ENCODE assay signal across 8 cellular contexts in the genomic region with DNA sequence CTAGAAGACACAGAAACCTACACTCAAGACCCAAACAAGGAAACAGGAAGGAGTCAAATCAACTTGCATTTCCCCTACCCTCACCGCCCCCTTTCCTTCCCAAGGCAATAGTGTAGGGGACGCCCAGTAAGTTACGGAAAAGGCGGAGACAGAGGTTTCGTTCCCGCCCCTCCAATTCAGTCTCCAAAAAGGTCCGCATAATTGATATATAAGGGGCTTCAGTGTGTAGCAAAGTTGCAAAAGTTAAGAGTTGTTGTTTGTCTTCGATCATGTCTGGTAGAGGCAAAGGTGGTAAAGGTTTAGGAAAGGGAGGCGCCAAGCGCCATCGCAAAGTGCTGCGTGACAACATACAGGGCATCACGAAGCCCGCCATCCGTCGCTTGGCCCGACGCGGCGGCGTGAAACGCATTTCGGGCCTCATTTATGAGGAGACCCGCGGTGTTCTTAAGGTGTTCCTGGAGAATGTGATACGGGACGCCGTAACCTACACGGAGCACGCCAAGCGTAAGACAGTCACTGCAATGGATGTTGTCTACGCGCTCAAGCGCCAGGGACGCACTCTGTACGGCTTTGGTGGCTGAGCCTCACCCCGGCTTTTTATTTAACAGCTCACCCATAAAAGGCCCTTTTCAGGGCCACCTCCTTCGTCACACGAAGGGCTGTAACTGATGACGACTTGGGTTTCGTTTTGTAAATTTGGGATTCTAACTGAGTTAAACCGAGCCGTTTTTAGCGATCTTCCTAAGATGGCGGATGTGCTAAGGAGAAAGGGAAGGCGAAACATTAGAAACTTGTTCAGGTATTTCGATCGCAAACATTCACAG.
DNase-seq lines count a peak whose midpoint lies in the region; ATAC-seq and TF ChIP-seq lines count a peak whose summit lies in the region.

No MANE protein-coding gene starts in this region.

- H3K4me1 ChIP-seq in left ventricle myocardium inferior, result peaks cover 16% of the 10 kb centered on the region
- peaks cover 4 to 8% (median 6%) of the 10 kb centered on the region in 3 donors for H3K4me1 ChIP-seq in skeletal muscle tissue (ENCODE audit: control insufficient read depth in 3 of 3, insufficient read depth in 3 of 3, low read length in 3 of 3)

- H3K27me3 ChIP-seq in left ventricle myocardium inferior (ENCODE audit: low read depth) (peaks cover 100% of the 10 kb centered on the region), skeletal muscle tissue (ENCODE audit: control insufficient read depth in 3 of 3, insufficient read depth in 3 of 3, low read length in 3 of 3) (peaks cover 56 to 75% (median 71%) of the 10 kb centered on the region in 3 donors)

- H3K27me3 Mint-ChIP-seq in activated naive CD4-positive, alpha-beta T cell treated with anti-CD3 and anti-CD28 coated beads, Interleukin-2, amount 50 U/mL, for 24 hours, result no peaks in the 10 kb centered on the region

- in situ Hi-C loops in Caki2 (cut with HindIII; ENCODE audit: low pct_unique_long_range_greater_than_20kb, low sequenced_read_pairs), result no loop called here

- H3K27ac ChIP-seq in left ventricle myocardium inferior (replicated peaks) (peak overlapping the region; percentile 78), skeletal muscle tissue (ENCODE audit: low read depth, low read length) (peak overlapping the region; percentile 28)

- H3K4me3 ChIP-seq in left ventricle myocardium inferior (peak overlapping the region; percentile 65), skeletal muscle tissue (ENCODE audit: low read length in 3 of 3) (peak overlapping the region; percentile 44 to 77 (median 72))

- peaks cover 10% of the 10 kb centered on the region for H3K9me3 Mint-ChIP-seq in activated naive CD4-positive, alpha-beta T cell treated with anti-CD3 and anti-CD28 coated beads, Interleukin-2, amount 50 U/mL, for 24 hours

- no peaks in the 10 kb centered on the region for H3K9me3 ChIP-seq in left ventricle myocardium inferior (replicated peaks)
- H3K9me3 ChIP-seq in skeletal muscle tissue (ENCODE audit: control insufficient read depth in 3 of 3, low read length in 3 of 3), result no peaks in the 10 kb centered on the region

- H3K36me3 ChIP-seq in left ventricle myocardium inferior, result no peaks in the 10 kb centered on the region
- no peaks in the 10 kb centered on the region for H3K36me3 ChIP-seq in skeletal muscle tissue (ENCODE audit: control insufficient read depth in 3 of 3, insufficient read depth in 3 of 3, low read length in 3 of 3)

- H3K27ac Mint-ChIP-seq in activated naive CD4-positive, alpha-beta T cell treated with anti-CD3 and anti-CD28 coated beads, Interleukin-2, amount 50 U/mL, for 24 hours, result peak overlapping the region; percentile 94

- DNase-seq in Caki2 (ENCODE audit: low read depth), result peak; percentile 92
- peak; percentile 47 for DNase-seq in NCI-H226
- DNase-seq in left ventricle myocardium inferior, result peak; percentile 41
- DNase-seq in LoVo (ENCODE audit: low spot score), result no peak
- DNase-seq in HPDE6-E6E7 (ENCODE audit: extremely low spot score), result no peak

- H3K4me1 Mint-ChIP-seq in activated naive CD4-positive, alpha-beta T cell treated with anti-CD3 and anti-CD28 coated beads, Interleukin-2, amount 50 U/mL, for 24 hours, result peaks cover 26% of the 10 kb centered on the region

- H3K4me3 Mint-ChIP-seq in activated naive CD4-positive, alpha-beta T cell treated with anti-CD3 and anti-CD28 coated beads, Interleukin-2, amount 50 U/mL, for 24 hours, result peak overlapping the region; percentile 89

- peak; percentile 56 for ATAC-seq in GM21447 (IDR thresholded peaks at IDR 0.05; ENCODE audit: unreplicated experiment)

- H3K36me3 Mint-ChIP-seq in activated naive CD4-positive, alpha-beta T cell treated with anti-CD3 and anti-CD28 coated beads, Interleukin-2, amount 50 U/mL, for 24 hours, result peaks cover 5% of the 10 kb centered on the region

- intact Hi-C loops in left ventricle myocardium inferior (cut with micrococcal nuclease), result no loop called here

- no peak for TF ChIP-seq CTCF in left ventricle myocardium inferior (IDR thresholded peaks at IDR 0.05; ENCODE audit: borderline replicate concordance)

- H3K9ac ChIP-seq in skeletal muscle tissue (ENCODE audit: low read depth in 1 of 3, low read length in 3 of 3), result peak overlapping the region in 2 of 3 donors; percentile 57 to 70

Comparison
In these comparisons a context has a peak if more than half of its experiments do, and no peak if none do; other contexts are left out.
1. DNase-seq: peak in Caki2 (single experiment), NCI-H226 (single experiment) and left ventricle myocardium inferior (single experiment); none in LoVo (single experiment) and HPDE6-E6E7 (single experiment).